In genomic region chr12:85835810-85836715, GRCh38 we compare ENCODE assay signal across 9 cellular contexts. TPM values are rescaled to one million over a fixed set of nuclear protein-coding genes. Genes with fewer than 3 reads are reported as not detected.
DNase-seq lines count a peak whose midpoint lies in the region; ATAC-seq and TF ChIP-seq lines count a peak whose summit lies in the region.
"Had no signal": no experiment of that assay in that cellular context is flagged by ENCODE, and none has a peak within 500 bp of the region (broad histone marks: within the 10 kb centered on the region; RNA-seq: fewer than 3 reads in every experiment).

Gene RASSF9, minus strand, starts transcription at chr12:85836409. Its CDS starts 208 bp downstream, at chr12:85836201.

- peak within 1 kb of the TSS; percentile 30 to 32 for H3K4me3 ChIP-seq in prostate gland

- H3K27me3 ChIP-seq in prostate gland (replicated peaks; ENCODE audit: insufficient read depth) = no peaks in the 10 kb centered on the region

- peak; percentile 95 for ATAC-seq in Right ventricle myocardium superior (ENCODE audit: poor library complexity)
- ATAC-seq in HG03196 (IDR thresholded peaks at IDR 0.05; ENCODE audit: unreplicated experiment) = no peak
- ATAC-seq in GM21367 (IDR thresholded peaks at IDR 0.05; ENCODE audit: unreplicated experiment) = no peak

- no peak for TF ChIP-seq CTCF in prostate gland (IDR thresholded peaks at IDR 0.05)

- TF ChIP-seq POLR2A in prostate gland (IDR thresholded peaks at IDR 0.05) = no peak

- H3K9me3 ChIP-seq in prostate gland = no peaks in the 10 kb centered on the region

- intact Hi-C loops in Right ventricle myocardium superior (cut with DNase I) = no loop called here
- intact Hi-C loops in prostate gland (cut with DNase I) = no loop called here

- peak within 1 kb of the TSS; percentile 57 to 70 for H3K27ac ChIP-seq in prostate gland

- in situ Hi-C loops in SK-MEL-5 (cut with HindIII; ENCODE audit: low pct_unique_long_range_greater_than_20kb, low sequenced_read_pairs) = no loop called here

- H3K4me1 ChIP-seq in prostate gland (replicated peaks) = no peaks in the 10 kb centered on the region

- WGBS in prostate gland = 5% methylated on average over 14 of the region's 14 CpGs

- no peaks in the 10 kb centered on the region for H3K36me3 ChIP-seq in prostate gland

- DNase-seq in GM04503 (ENCODE audit: low read depth) = peak; percentile 71
- peak; percentile 10 for DNase-seq in SK-MEL-5 (ENCODE audit: low read depth, low spot score)
- peak; percentile 81 for DNase-seq in Right ventricle myocardium superior
- peak; percentile 68 for DNase-seq in prostate gland (ENCODE audit: low spot score)
- no peak for DNase-seq in SHP77 (lab: John Stamatoyannopoulos, UW)
- DNase-seq in SW 1271 (lab: John Stamatoyannopoulos, UW) = no peak
- DNase-seq: activated B cell treated with CpG ODN at 0.5 μM for 24 hours had no signal

RNA-seq across cellular contexts. Expression of gene RASSF9, which starts in this region (rescaled TPM):
- total RNA-seq in SK-MEL-5 (2014; rRNA removed; shearing (Covaris generic)) = 0.11 and 0.16 TPM in 2 replicates
- 0.02 TPM in 1 of 2 replicates, not detected in the other for polyA plus RNA-seq in SK-MEL-5 (2015; cell fraction: cytosol; rRNA removed)
- polyA plus RNA-seq in SK-MEL-5 (2015; cell fraction: nucleus; rRNA removed) = 0.10 TPM in 1 of 2 replicates, not detected in the other
- total RNA-seq in Right ventricle myocardium superior (4.5 TPM), prostate gland (1 to 10 TPM; 1.4 to 3.5 TPM)
- total RNA-seq: activated B cell treated with CpG ODN at 0.5 μM for 24 hours had no signal

Comparison
In these comparisons a context has a peak if more than half of its experiments do, and no peak if none do; other contexts are left out.
1. Peak in DNase-seq in SK-MEL-5; RNA of the gene not detected or under 1 TPM.
2. DNase-seq: peak in GM04503 (single experiment), Right ventricle myocardium superior (single experiment) and prostate gland (single experiment); none in SHP77 (0 of 2) and SW 1271 (0 of 2).